Comparison of ENCODE assay signal across 10 cellular contexts in the genomic region with DNA sequence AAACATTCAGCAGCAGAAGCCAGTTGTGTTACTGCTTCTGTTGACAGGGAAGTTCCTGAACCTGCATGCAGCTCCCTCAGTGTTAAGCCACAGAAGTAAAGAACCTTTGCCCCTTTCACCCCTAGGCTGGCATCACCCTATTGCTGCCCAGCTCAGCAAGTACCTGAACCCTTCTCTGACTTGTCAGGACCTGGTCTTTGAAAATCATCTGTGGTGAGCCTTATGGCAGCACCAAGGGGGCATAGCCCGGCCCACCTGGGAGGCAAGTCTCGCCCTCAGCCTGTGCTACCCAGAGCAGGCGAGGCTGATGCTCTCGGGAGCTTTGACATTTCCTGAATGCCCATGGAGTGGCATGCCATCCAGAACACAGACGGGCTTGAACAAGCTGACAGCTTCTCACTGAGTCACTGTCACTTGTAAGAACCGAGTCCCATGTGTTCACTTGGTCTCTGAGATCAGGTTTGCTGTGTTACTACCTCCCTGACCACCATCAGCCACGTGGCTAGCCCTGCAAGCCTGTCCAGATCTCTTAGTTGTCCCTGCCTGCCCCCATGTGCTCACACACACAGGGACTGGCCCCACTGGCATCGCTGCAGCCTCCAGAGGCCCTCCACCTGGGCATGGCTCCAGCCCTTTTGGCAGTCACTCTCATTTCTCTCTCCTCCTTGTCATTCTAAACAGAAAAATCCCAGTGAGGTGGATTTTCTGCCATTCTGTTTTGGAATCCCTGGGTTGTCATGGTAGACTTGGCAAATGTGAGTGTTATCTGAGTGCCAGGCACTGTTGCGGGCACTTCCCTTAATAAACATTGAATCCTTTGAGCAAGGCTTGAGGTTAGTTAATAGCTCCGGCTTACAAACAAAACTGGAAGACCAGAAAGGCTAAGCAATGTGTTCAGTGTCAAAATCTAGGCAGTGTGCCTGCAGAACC. TPM values are rescaled to one million over a fixed set of nuclear protein-coding genes. Genes with fewer than 3 reads are reported as not detected.
DNase-seq lines count a peak whose midpoint lies in the region; ATAC-seq and TF ChIP-seq lines count a peak whose summit lies in the region.
"Had no signal": no experiment of that assay in that cellular context is flagged by ENCODE, and none has a peak within 500 bp of the region (broad histone marks: within the 10 kb centered on the region; RNA-seq: fewer than 3 reads in every experiment).

No MANE protein-coding gene starts in this region.

- H3K4me3 Mint-ChIP-seq in brain, result no peak overlapping the region
- H3K4me3 Mint-ChIP-seq: neural crest cell had no signal

- no peak for TF ChIP-seq CTCF in brain (conservative IDR thresholded peaks at IDR 0.05)

- peaks cover 18% of the 10 kb centered on the region for H3K36me3 Mint-ChIP-seq in brain

- H3K27ac ChIP-seq in right cardiac atrium (ENCODE audit: low read length), result no peak overlapping the region
- peak overlapping the region; percentile 29 for H3K27ac ChIP-seq in temporal lobe (ENCODE audit: low read depth, low read length)
- H3K27ac ChIP-seq: Peyer's patch had no signal

- no peaks in the 10 kb centered on the region for H3K4me1 ChIP-seq in right cardiac atrium (ENCODE audit: control insufficient read depth, insufficient read depth, low read length)

- DNase-seq in DMS53 (lab: John Stamatoyannopoulos, UW), result peak; percentile 28
- no peak for DNase-seq in DMS53 treated with DMSO at 0.1 percent for 48 hours (lab: John Stamatoyannopoulos, UW; ENCODE audit: unreplicated experiment)
- peak; percentile 72 to 89 (median 85) for DNase-seq in right cardiac atrium
- DNase-seq in SK-N-DZ (ENCODE audit: low spot score), result no peak
- DNase-seq in retina, result no peak
- DNase-seq in HCEC 1CT, result no peak
- DNase-seq: Peyer's patch had no signal

- no peaks in the 10 kb centered on the region for H3K9me3 ChIP-seq in right cardiac atrium (ENCODE audit: control insufficient read depth, low read length)
- H3K9me3 ChIP-seq: Peyer's patch had no signal

- WGBS in right cardiac atrium, result 42% methylated on average over 10 of the region's 10 CpGs

- H3K4me1 Mint-ChIP-seq in brain, result no peaks in the 10 kb centered on the region
- H3K4me1 Mint-ChIP-seq: neural crest cell had no signal

- peaks cover 21% of the 10 kb centered on the region for H3K27me3 Mint-ChIP-seq in brain

- ATAC-seq in right cardiac atrium, result peak; percentile 69 to 84

- no peaks in the 10 kb centered on the region for H3K27me3 ChIP-seq in right cardiac atrium (ENCODE audit: control insufficient read depth, insufficient read depth)

- intact Hi-C loops in right cardiac atrium (cut with DNase I), result loop anchor here in 1 of 4 donors (10.0 kb wide), 1 partner anchor 77 kb away; a partner anchor contains a TSS

- H3K9me3 Mint-ChIP-seq in brain, result no peaks in the 10 kb centered on the region
- H3K9me3 Mint-ChIP-seq: neural crest cell had no signal

- peak overlapping the region in 4 of 5 experiments; percentile 20 to 53 (median 38) for H3K27ac Mint-ChIP-seq in brain

- no peak overlapping the region for H3K4me3 ChIP-seq in right cardiac atrium (ENCODE audit: low read length)
- H3K4me3 ChIP-seq: Peyer's patch had no signal

RNA-seq across cellular contexts. Expression of a gene that starts 2.9 kb away (rescaled TPM):
- polyA plus RNA-seq in brain (ENCODE audit: insufficient read depth, low read depth, low replicate concordance), result 36.1 TPM
- total RNA-seq in right cardiac atrium, result 1 to 10 TPM in 2 of 4 donors, under 1 TPM in 2; 0.65 to 1.2 (median 1.0) TPM
- 0.66 TPM for polyA plus RNA-seq in right cardiac atrium
- total RNA-seq in temporal lobe, result 2.2 TPM
- 12.3 and 14.3 TPM in 2 replicates for polyA plus RNA-seq in SK-N-DZ (2014; cell fraction: cytosol; rRNA removed)
- 43.4 and 52.2 TPM in 2 replicates for polyA plus RNA-seq in SK-N-DZ (2014; cell fraction: nucleus; rRNA removed)

RNA-seq across cellular contexts. Expression of a gene that starts 18.0 kb away (rescaled TPM):
- 59.2 TPM for polyA plus RNA-seq in brain (ENCODE audit: insufficient read depth, low read depth, low replicate concordance)
- total RNA-seq in right cardiac atrium, result 10 to 100 TPM in 2 of 4 donors, 1 to 10 TPM in 2; 7.9 to 10.9 (median 9.4) TPM
- polyA plus RNA-seq in right cardiac atrium, result 9.9 TPM
- 17.7 TPM for total RNA-seq in temporal lobe
- polyA plus RNA-seq in SK-N-DZ (2014; cell fraction: cytosol; rRNA removed), result 78.8 and 84.8 TPM in 2 replicates
- polyA plus RNA-seq in SK-N-DZ (2014; cell fraction: nucleus; rRNA removed), result 168 and 203 TPM in 2 replicates

RNA-seq across cellular contexts. Expression of a gene that starts 18.7 kb away (rescaled TPM):
- polyA plus RNA-seq in brain (ENCODE audit: insufficient read depth, low read depth, low replicate concordance) (39.6 TPM), right cardiac atrium (3.1 TPM)
- total RNA-seq in right cardiac atrium (1 to 10 TPM; 3.4 to 3.5 (median 3.5) TPM), temporal lobe (5.2 TPM)
- polyA plus RNA-seq in SK-N-DZ (2014; cell fraction: cytosol; rRNA removed), result 14.3 and 17.2 TPM in 2 replicates
- polyA plus RNA-seq in SK-N-DZ (2014; cell fraction: nucleus; rRNA removed), result 9.7 and 9.8 TPM in 2 replicates

RNA-seq across cellular contexts. Expression of a gene that starts 24.5 kb away (rescaled TPM):
- polyA plus RNA-seq in brain (ENCODE audit: insufficient read depth, low read depth, low replicate concordance) (43.7 TPM), right cardiac atrium (12.9 TPM)
- total RNA-seq in right cardiac atrium (10 to 100 TPM in 2 of 4 donors, 1 to 10 TPM in 2; 8.6 to 11.1 (median 9.5) TPM), temporal lobe (7.9 TPM)
- 29.0 and 31.4 TPM in 2 replicates for polyA plus RNA-seq in SK-N-DZ (2014; cell fraction: cytosol; rRNA removed)
- 51.5 and 82.6 TPM in 2 replicates for polyA plus RNA-seq in SK-N-DZ (2014; cell fraction: nucleus; rRNA removed)

RNA-seq across cellular contexts. Expression of a gene that starts 24.6 kb away (rescaled TPM):
- 6.6 TPM for polyA plus RNA-seq in brain (ENCODE audit: insufficient read depth, low read depth, low replicate concordance)
- total RNA-seq in right cardiac atrium, result 1 to 10 TPM; 3.9 to 6.2 (median 4.9) TPM
- 6.0 TPM for polyA plus RNA-seq in right cardiac atrium
- 2.7 TPM for total RNA-seq in temporal lobe
- 5.7 and 5.9 TPM in 2 replicates for polyA plus RNA-seq in SK-N-DZ (2014; cell fraction: cytosol; rRNA removed)
- 17.9 and 19.9 TPM in 2 replicates for polyA plus RNA-seq in SK-N-DZ (2014; cell fraction: nucleus; rRNA removed)

Comparison
In these comparisons a context has a peak if more than half of its experiments do, and no peak if none do; other contexts are left out.
1. DNase-seq: peak in DMS53 (single experiment) and right cardiac atrium (3 of 3); none in DMS53 treated with DMSO at 0.1 percent for 48 hours (single experiment), SK-N-DZ (single experiment), retina (single experiment) and HCEC 1CT (single experiment).